8 cellular contexts compared by ENCODE assay signal in the genomic region with DNA sequence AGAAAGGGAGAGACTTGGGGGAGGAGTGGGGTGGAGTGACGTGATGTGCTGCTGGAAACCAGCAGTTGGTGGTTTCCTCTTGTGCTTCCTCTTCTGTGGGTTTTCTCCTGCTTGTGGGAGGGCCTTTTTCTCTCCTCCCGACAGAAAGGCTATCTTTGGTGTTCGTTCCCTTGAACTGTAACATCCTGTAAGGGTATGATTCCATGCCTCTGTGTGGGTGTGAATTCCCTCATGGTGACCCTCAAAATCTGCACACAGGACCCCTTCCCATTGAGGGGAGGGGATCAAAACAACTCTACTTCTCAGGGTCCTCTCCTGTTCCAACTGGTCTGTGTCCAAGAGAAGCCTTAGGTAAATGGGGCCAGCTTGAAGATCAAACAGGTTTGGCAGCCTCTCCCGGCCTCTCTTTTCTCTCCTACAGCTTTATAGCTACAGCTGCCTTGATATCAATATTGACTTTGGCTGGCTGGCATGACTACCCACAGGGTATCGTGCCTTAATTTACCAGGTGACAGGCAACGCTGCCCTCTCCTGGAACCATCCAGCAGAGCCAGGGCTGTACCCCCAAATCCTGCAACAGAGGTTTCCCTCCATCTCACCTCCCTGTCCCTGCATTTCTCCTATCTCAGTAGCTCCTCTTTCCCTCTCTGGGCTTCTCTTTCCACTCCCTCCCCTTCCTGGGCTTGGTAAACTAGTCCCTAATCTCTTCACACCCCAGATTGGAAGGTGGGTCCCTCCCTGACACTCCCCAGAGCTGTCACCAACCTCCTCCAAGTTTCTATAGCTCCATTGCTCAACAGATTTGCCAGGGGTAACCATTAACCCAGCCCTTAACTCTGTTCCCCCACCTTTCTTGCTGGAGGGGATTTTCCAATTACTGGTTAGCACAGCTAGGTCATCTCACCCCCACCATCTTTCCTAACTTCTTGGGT. TPM values are rescaled to one million over a fixed set of nuclear protein-coding genes. Genes with fewer than 3 reads are reported as not detected.
DNase-seq lines count a peak whose midpoint lies in the region; ATAC-seq and TF ChIP-seq lines count a peak whose summit lies in the region.

No MANE protein-coding gene starts in this region.

- H3K4me2 ChIP-seq in OCI-LY1 (ENCODE audit: low read length) (peak overlapping the region; percentile 79), trophoblast cell (ENCODE audit: low read length) (peak overlapping the region; percentile 15)

- peak overlapping the region; percentile 23 for H3K4ac ChIP-seq in trophoblast cell (ENCODE audit: low read depth, low read length)

- peak overlapping the region; percentile 72 for H2BK12ac ChIP-seq in trophoblast cell (ENCODE audit: low read length)

- WGBS in trophoblast cell (ENCODE audit: extremely low coverage, insufficient coverage, insufficient read length), result no CpG with 5 or more reads among the region's 6 CpGs

- H3K23ac ChIP-seq in trophoblast cell (ENCODE audit: low read length), result no peak overlapping the region

- H4K12ac ChIP-seq in trophoblast cell (ENCODE audit: low read depth, low read length), result peak overlapping the region; percentile 10

- H3K36me3 ChIP-seq in OCI-LY1 (ENCODE audit: insufficient read depth, low read length), result peaks cover 34% of the 10 kb centered on the region
- H3K36me3 ChIP-seq in trophoblast cell (ENCODE audit: control insufficient read depth in 1 of 2, insufficient read depth in 2 of 2, low read length in 2 of 2), result peaks cover 11 to 14% of the 10 kb centered on the region in 2 experiments

- H3K9ac ChIP-seq in OCI-LY1 (ENCODE audit: low read length) (peak overlapping the region; percentile 87), trophoblast cell (ENCODE audit: low read length) (no peak overlapping the region)

- DNase-seq in COR-L47 (lab: John Stamatoyannopoulos, UW), result peak; percentile 92
- DNase-seq in activated T-cell treated with anti-CD3 and anti-CD28 coated beads, Interleukin-2, amount 50 U/mL, for 48 hours, result peak; percentile 60 to 66
- DNase-seq in fibroblast of the conjunctiva (ENCODE audit: low read depth), result peak; percentile 80
- peak in 1 of 2 donors; percentile 29 for DNase-seq in trophoblast cell
- no peak for DNase-seq in iPS-NIHi11 (ENCODE audit: low spot score)

- H2AK5ac ChIP-seq in trophoblast cell (ENCODE audit: low read length), result peak overlapping the region; percentile 76

- H4K91ac ChIP-seq in trophoblast cell (ENCODE audit: low read depth, low read length), result peak overlapping the region; percentile 88

- peak overlapping the region; percentile 57 for H3K18ac ChIP-seq in trophoblast cell (ENCODE audit: low read length)

- peaks cover 39% of the 10 kb centered on the region for H3K79me1 ChIP-seq in trophoblast cell (ENCODE audit: low read length)

- H3K27ac ChIP-seq in OCI-LY1 (ENCODE audit: low read depth, low read length, poor library complexity, severe bottlenecking), result peak overlapping the region; percentile 94
- peak overlapping the region; percentile 70 for H3K27ac ChIP-seq in trophoblast cell (ENCODE audit: low read depth, low read length)

- H3F3A ChIP-seq in OCI-LY1 (ENCODE audit: insufficient read depth, low read length), result 0 out of 2 replicates have a peak, but pooled peaks cover 3% of the 10 kb centered on the region

- peaks cover 10% of the 10 kb centered on the region; the same call in 1 of the 2 replicates for H3K79me2 ChIP-seq in OCI-LY1 (ENCODE audit: insufficient read depth, low read length)
- peaks cover 27% of the 10 kb centered on the region for H3K79me2 ChIP-seq in trophoblast cell (ENCODE audit: control insufficient read depth, insufficient read depth, low read length, poor library complexity)

- TF ChIP-seq CTCF in OCI-LY1 (IDR thresholded peaks at IDR 0.05; ENCODE audit: low read length), result peak; percentile 35; the same call in 1 of the 2 replicates

- H3K4me3 ChIP-seq in OCI-LY1 (ENCODE audit: low read depth, low read length, poor library complexity, severe bottlenecking) (peak overlapping the region; percentile 68), trophoblast cell (ENCODE audit: low read depth, low read length) (no peak overlapping the region)

- H3K4me1 ChIP-seq in OCI-LY1 (ENCODE audit: insufficient read depth, low read length, severe bottlenecking) (peaks cover 55% of the 10 kb centered on the region), trophoblast cell (ENCODE audit: control insufficient read depth in 1 of 2, insufficient read depth in 2 of 2, low read length in 2 of 2) (peaks cover 30 to 32% of the 10 kb centered on the region in 2 experiments)

- H4K20me1 ChIP-seq in OCI-LY1 (ENCODE audit: insufficient read depth, low read length), result no peaks in the 10 kb centered on the region

- H4K8ac ChIP-seq in trophoblast cell (ENCODE audit: low read depth, low read length), result peak overlapping the region; percentile 70

- ATAC-seq in HG02763 (IDR thresholded peaks at IDR 0.05; ENCODE audit: unreplicated experiment) (peak; percentile 18), HG03354 (IDR thresholded peaks at IDR 0.05; ENCODE audit: poor library complexity, severe bottlenecking, unreplicated experiment) (no peak)

- H2BK120ac ChIP-seq in trophoblast cell (ENCODE audit: insufficient read depth, low read length, poor library complexity), result peak overlapping the region; percentile 59

- no peaks in the 10 kb centered on the region for H3K9me2 ChIP-seq in OCI-LY1 (ENCODE audit: low read depth, low read length)

- H2AFZ ChIP-seq in OCI-LY1 (ENCODE audit: low read length), result no peak overlapping the region
- no peak overlapping the region for H2AFZ ChIP-seq in trophoblast cell (ENCODE audit: insufficient read depth, low read length, poor library complexity)

- H3K14ac ChIP-seq in trophoblast cell (ENCODE audit: low read length), result peak overlapping the region; percentile 73

- H2BK5ac ChIP-seq in trophoblast cell (ENCODE audit: low read depth, low read length, poor library complexity), result peak overlapping the region; percentile 68

- no peaks in the 10 kb centered on the region for H3K9me3 ChIP-seq in OCI-LY1 (ENCODE audit: low read length)
- H3K9me3 ChIP-seq in trophoblast cell (ENCODE audit: insufficient read depth, low read depth, low read length), result no peaks in the 10 kb centered on the region

- H3K27me3 ChIP-seq in OCI-LY1 (ENCODE audit: insufficient read depth, low read length) (no peaks in the 10 kb centered on the region), trophoblast cell (ENCODE audit: insufficient read depth, low read length) (no peaks in the 10 kb centered on the region)

RNA-seq across cellular contexts. Expression of gene MSH5, which starts 1.5 kb away (rescaled TPM):
- 7.3 and 7.7 TPM in 2 replicates for polyA plus RNA-seq in trophoblast cell (2013)

RNA-seq across cellular contexts. Expression of gene CLIC1, which starts 2.0 kb away (rescaled TPM):
- polyA plus RNA-seq in trophoblast cell (2013), result 276 and 291 TPM in 2 replicates

RNA-seq across cellular contexts. Expression of gene DDAH2, which starts 9.2 kb away (rescaled TPM):
- polyA plus RNA-seq in trophoblast cell (2013), result 85.4 and 87.3 TPM in 2 replicates

RNA-seq across cellular contexts. Expression of gene MPIG6B, which starts 15.1 kb away (rescaled TPM):
- 0.31 and 0.39 TPM in 2 replicates for polyA plus RNA-seq in trophoblast cell (2013)

RNA-seq across cellular contexts. Expression of gene LY6G6C, which starts 16.8 kb away (rescaled TPM):
- 11.8 and 13.2 TPM in 2 replicates for polyA plus RNA-seq in trophoblast cell (2013)
